ENCODE assay signal across 7 cellular contexts in the genomic region with DNA sequence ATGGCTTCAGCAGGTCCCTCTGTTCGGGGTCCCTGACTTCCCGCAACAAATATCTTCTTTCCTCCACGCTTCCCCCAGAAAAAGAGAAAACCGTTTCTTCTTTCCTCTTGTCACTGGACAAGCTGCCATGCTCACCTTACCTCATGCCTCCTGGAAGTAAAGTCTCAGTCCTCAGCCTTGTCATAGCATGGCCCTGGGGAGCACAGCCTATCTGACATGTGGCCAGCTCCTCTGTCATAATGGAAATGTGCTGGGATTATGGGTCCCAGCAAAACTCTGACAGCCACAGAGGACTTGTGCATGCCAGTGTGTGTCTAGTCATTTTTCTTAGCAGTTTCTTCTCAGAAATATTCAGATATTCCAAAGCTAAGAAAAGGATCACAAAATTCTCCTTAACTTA.
"Had no signal": no experiment of that assay in that cellular context is flagged by ENCODE, and none has a peak within 500 bp of the region (broad histone marks: within the 10 kb centered on the region; RNA-seq: fewer than 3 reads in every experiment).

No MANE protein-coding gene starts in this region.

- DNase-seq: GM23248, GOT3, H7, HFFc6, IMR-90 had no signal

- ATAC-seq: HCT116, K562 had no signal

- H3K9me3 Mint-ChIP-seq: HFFc6 had no signal

- H3K27ac Mint-ChIP-seq: HFFc6 had no signal

- H3K4me3 Mint-ChIP-seq: HFFc6 had no signal
